Comparison of ENCODE assay signal across 28 cellular contexts in genomic region chr16:84081446-84081989, GRCh38. TPM values are rescaled to one million over a fixed set of nuclear protein-coding genes. Genes with fewer than 3 reads are reported as not detected.
DNase-seq lines count a peak whose midpoint lies in the region; ATAC-seq, FAIRE-seq and TF ChIP-seq lines count a peak whose summit lies in the region.
"Had no signal": no experiment of that assay in that cellular context is flagged by ENCODE, and none has a peak within 500 bp of the region (broad histone marks: within the 10 kb centered on the region; RNA-seq: fewer than 3 reads in every experiment).

No MANE protein-coding gene starts in this region.

- peak overlapping the region in 6 of 7 donors; percentile 4 to 93 (median 38) for H3K27ac Mint-ChIP-seq in CD14-positive monocyte
- H3K27ac Mint-ChIP-seq in activated T-helper 17 cell treated with anti-CD3 and anti-CD28 coated beads, Interleukin-2, amount 50 U/mL, for 72 hours: peak overlapping the region; percentile 59

- FAIRE-seq in HTR-8/SVneo (lab: Jason Lieb, UNC): no peak
- FAIRE-seq: A204.1, GM12892, RCC 7860 had no signal

- peaks cover 86% of the 10 kb centered on the region for H3K36me3 ChIP-seq in suprapubic skin

- no peak overlapping the region for H3K4me3 ChIP-seq in suprapubic skin
- H3K4me3 ChIP-seq: BLaER1 treated with 17β-estradiol and CSF1 and Interleukin-3, amounts not matched to agents 10 nM and 100 nM; MG63 had no signal

- no peaks in the 10 kb centered on the region for H3K27me3 Mint-ChIP-seq in CD14-positive monocyte (ENCODE audit: low read depth in 3 of 3)
- no peaks in the 10 kb centered on the region for H3K27me3 Mint-ChIP-seq in activated T-helper 17 cell treated with anti-CD3 and anti-CD28 coated beads, Interleukin-2, amount 50 U/mL, for 72 hours
- H3K27me3 Mint-ChIP-seq: CD4-positive, alpha-beta memory T cell had no signal

- TF ChIP-seq EP300 in suprapubic skin (IDR thresholded peaks at IDR 0.05): no peak

- TF ChIP-seq POLR2A in suprapubic skin (IDR thresholded peaks at IDR 0.05): no peak

- TF ChIP-seq CTCF in CD14-positive monocyte (IDR thresholded peaks at IDR 0.05) (no peak), suprapubic skin (IDR thresholded peaks at IDR 0.05) (no peak)

- H3K9me3 Mint-ChIP-seq in CD14-positive monocyte: no peaks in the 10 kb centered on the region
- no peaks in the 10 kb centered on the region for H3K9me3 Mint-ChIP-seq in activated T-helper 17 cell treated with anti-CD3 and anti-CD28 coated beads, Interleukin-2, amount 50 U/mL, for 72 hours
- H3K9me3 Mint-ChIP-seq: CD4-positive, alpha-beta memory T cell had no signal

- ATAC-seq in activated T-helper 17 cell treated with anti-CD3 and anti-CD28 coated beads, Interleukin-2, amount 50 U/mL, for 72 hours (replicated peaks): no peak
- ATAC-seq in esophagus mucosa: peak; percentile 48

- 79% methylated on average over 14 of the region's 14 CpGs for WGBS in suprapubic skin

- peaks cover 38% of the 10 kb centered on the region for H3K4me1 Mint-ChIP-seq in CD14-positive monocyte
- peaks cover 14% of the 10 kb centered on the region for H3K4me1 Mint-ChIP-seq in activated T-helper 17 cell treated with anti-CD3 and anti-CD28 coated beads, Interleukin-2, amount 50 U/mL, for 72 hours

- DNase-seq in CD14-positive monocyte (ENCODE audit: low spot score) (no peak), suprapubic skin (ENCODE audit: low spot score in 2 of 2) (no peak), SW480 (ENCODE audit: low spot score) (no peak), HTR-8/SVneo (ENCODE audit: insufficient read length, low spot score) (no peak)
- DNase-seq: AML-193; CD4-positive, alpha-beta memory T cell; DMS79 treated with DMSO at 0.1 percent for 48 hours; KBM-7; MG63; NCI-H1105 treated with DMSO at 0.1 percent for 48 hours; NCI-H146; NCI-H1930; NCI-H2107; NCI-H446; NCI-H524 treated with DMSO at 0.1 percent for 48 hours; NCI-H774; SIG-M5; SK-N-SH had no signal

- H3K36me3 Mint-ChIP-seq in CD14-positive monocyte: peaks cover 69 to 71% of the 10 kb centered on the region in 2 donors
- peaks cover 93% of the 10 kb centered on the region for H3K36me3 Mint-ChIP-seq in activated T-helper 17 cell treated with anti-CD3 and anti-CD28 coated beads, Interleukin-2, amount 50 U/mL, for 72 hours (ENCODE audit: low read depth)

- no peaks in the 10 kb centered on the region for H3K27me3 ChIP-seq in suprapubic skin
- H3K27me3 ChIP-seq: MG63 had no signal

- intact Hi-C loops in CD14-positive monocyte (cut with micrococcal nuclease): loop anchor here in 1 of 2 donors (5.0 kb wide), 1 partner anchor 36 kb away; the partner anchor contains the start of gene MBTPS1

- H3K27ac ChIP-seq in temporal lobe (ENCODE audit: low read depth, low read length) (peak overlapping the region; percentile 3), suprapubic skin (no peak overlapping the region)
- H3K27ac ChIP-seq: BLaER1 treated with 17β-estradiol and CSF1 and Interleukin-3, amounts not matched to agents 10 nM and 100 nM had no signal

- H3K4me1 ChIP-seq in suprapubic skin: no peaks in the 10 kb centered on the region
- H3K4me1 ChIP-seq: Caco-2 had no signal

- no peak overlapping the region for H3K4me3 Mint-ChIP-seq in CD14-positive monocyte
- no peak overlapping the region for H3K4me3 Mint-ChIP-seq in activated T-helper 17 cell treated with anti-CD3 and anti-CD28 coated beads, Interleukin-2, amount 50 U/mL, for 72 hours
- H3K4me3 Mint-ChIP-seq: CD4-positive, alpha-beta memory T cell had no signal

- no peaks in the 10 kb centered on the region for H3K9me3 ChIP-seq in suprapubic skin
- H3K9me3 ChIP-seq: BLaER1 treated with 17β-estradiol and CSF1 and Interleukin-3, amounts not matched to agents 10 nM and 100 nM; Caco-2; MG63; SK-N-SH had no signal

RNA-seq across cellular contexts. Expression of gene MBTPS1, which starts 35.2 kb away (rescaled TPM):
- polyA plus RNA-seq in CD14-positive monocyte: 10 to 100 TPM; 26.4 to 28.0 TPM
- 10 to 100 TPM; 44.0 to 54.4 TPM for total RNA-seq in activated T-helper 17 cell treated with anti-CD3 and anti-CD28 coated beads, Interleukin-2, amount 50 U/mL, for 72 hours
- total RNA-seq in esophagus mucosa (37.3 TPM), temporal lobe (54.1 TPM), suprapubic skin (100 to 1,000 TPM in 1 of 4 donors, 10 to 100 TPM in 3; 70.0 to 116 (median 86.5) TPM)

RNA-seq across cellular contexts. Expression of gene SLC38A8, which starts 38.9 kb away (rescaled TPM):
- polyA plus RNA-seq in CD14-positive monocyte: not detected
- total RNA-seq in activated T-helper 17 cell treated with anti-CD3 and anti-CD28 coated beads, Interleukin-2, amount 50 U/mL, for 72 hours: not detected
- total RNA-seq in esophagus mucosa (not detected), temporal lobe (not detected), suprapubic skin (not detected)
- total RNA-seq: CD4-positive, alpha-beta memory T cell; H4; LHCN-M2 had no signal
- polyA plus RNA-seq: CD4-positive, alpha-beta memory T cell; SK-N-SH had no signal
